Comparison of ENCODE assay signal across 9 cellular contexts in genomic region chr2:151637284-151637781, GRCh38.
DNase-seq lines count a peak whose midpoint lies in the region; ATAC-seq, FAIRE-seq and TF ChIP-seq lines count a peak whose summit lies in the region.
"Had no signal": no experiment of that assay in that cellular context is flagged by ENCODE, and none has a peak within 500 bp of the region (broad histone marks: within the 10 kb centered on the region; RNA-seq: fewer than 3 reads in every experiment).

No MANE protein-coding gene starts in this region.

- H3K27me3 ChIP-seq in liver (ENCODE audit: control insufficient read depth in 4 of 4, insufficient read depth in 4 of 4, low read length in 3 of 4): no peaks in the 10 kb centered on the region
- no peaks in the 10 kb centered on the region for H3K27me3 ChIP-seq in HepG2 (ENCODE audit: control insufficient read depth in 1 of 2, insufficient read depth in 2 of 2, low read length in 2 of 2)
- no peaks in the 10 kb centered on the region for H3K27me3 ChIP-seq in neutrophil
- no peaks in the 10 kb centered on the region for H3K27me3 ChIP-seq in tibial nerve

- H3K9ac ChIP-seq in liver (ENCODE audit: low read depth in 1 of 2, low read length in 2 of 2): no peak overlapping the region
- H3K9ac ChIP-seq in HepG2 (ENCODE audit: insufficient read depth, low read depth, low read length): no peak overlapping the region

- CTCF ChIA-PET in HepG2 (lab: Yijun Ruan, JAX; ENCODE audit: low intra/inter-chr PET ratio, low total read pairs): no interaction called here

- H3K27ac ChIP-seq in liver (ENCODE audit: low read depth in 1 of 2, low read length in 2 of 2): peak overlapping the region in 1 of 2 donors; percentile 35
- H3K27ac ChIP-seq in HepG2 (ENCODE audit: extremely low read length, insufficient read depth, low read length): no peak overlapping the region
- H3K27ac ChIP-seq in neutrophil: peak overlapping the region; percentile 89
- peak overlapping the region in 1 of 4 donors; percentile 47 for H3K27ac ChIP-seq in tibial nerve

- no peak overlapping the region for H3K4me2 ChIP-seq in HepG2 (ENCODE audit: low read depth, low read length)

- ATAC-seq in HepG2 (no peak), HG02870 (IDR thresholded peaks at IDR 0.05; ENCODE audit: unreplicated experiment) (no peak)

- DNase-seq in HepG2 (ENCODE audit: low spot score): no peak
- DNase-seq in MV-4-11 (lab: John Stamatoyannopoulos, UW): peak; percentile 60
- DNase-seq in activated T-cell treated with anti-CD3 and anti-CD28 coated beads, Interleukin-2, amount 50 U/mL, for 48 hours: peak; percentile 41 to 54
- no peak for DNase-seq in tibial nerve (ENCODE audit: low spot score in 2 of 2)
- DNase-seq in NCI-H1092 treated with DMSO at 0.1 percent for 48 hours (lab: John Stamatoyannopoulos, UW): no peak

- TF ChIP-seq POLR2A in HepG2 (IDR thresholded peaks at IDR 0.05; ENCODE audit: insufficient read depth in 1 of 2, low read depth in 2 of 2, low read length in 2 of 2): no peak
- no peak for TF ChIP-seq POLR2A in tibial nerve (IDR thresholded peaks at IDR 0.05)

- H3K4me1 ChIP-seq in liver (ENCODE audit: control insufficient read depth in 4 of 4, insufficient read depth in 4 of 4, low read length in 3 of 4) (peaks cover 1 to 11% (median 5%) of the 10 kb centered on the region in 4 donors), HepG2 (ENCODE audit: insufficient read depth, low read length) (peaks cover 38% of the 10 kb centered on the region), neutrophil (ENCODE audit: control insufficient read depth in 1 of 2, insufficient read depth in 1 of 2, low read depth in 1 of 2, low read length in 1 of 2) (peaks cover 26 to 28% of the 10 kb centered on the region in 2 experiments), tibial nerve (peaks cover 0 to 19% (median 6%) of the 10 kb centered on the region in 4 donors)

- WGBS in liver: 70% methylated on average over 8 of the region's 8 CpGs
- WGBS in HepG2 (ENCODE audit: low lambda C conversion rate): 56% methylated on average over 8 of the region's 8 CpGs
- 61 to 65% methylated on average over 8 of the region's 8 CpGs for WGBS in tibial nerve, 2 donors

- no peaks in the 10 kb centered on the region for H4K20me1 ChIP-seq in HepG2 (ENCODE audit: insufficient read depth, low read length)

- in situ Hi-C loops in HepG2 (cut with HindIII; ENCODE audit: extremely low pct_ligation_motif_present, low pct_unique_long_range_greater_than_20kb): loop anchor here (25.0 kb wide), 1 partner anchor 375 kb away; no protein-coding TSS in a partner anchor

- H3K79me2 ChIP-seq in HepG2 (ENCODE audit: insufficient read depth, low read length): no peaks in the 10 kb centered on the region

- intact Hi-C loops in HepG2 (cut with micrococcal nuclease; ENCODE audit: unreplicated experiment): loop anchor here (5.0 to 10.0 kb wide), 2 partner anchors 117 to 155 kb away; no protein-coding TSS in a partner anchor

- FAIRE-seq in HepG2 (lab: Jason Lieb, UNC): no peak
- FAIRE-seq: TTC549 had no signal

- H3K4me3 ChIP-seq in liver (ENCODE audit: low read depth in 1 of 3, low read length in 3 of 3) (no peak overlapping the region), HepG2 (replicated peaks in 1 of 3; ENCODE audit: insufficient read depth in 1 of 3, low read depth in 2 of 3, low read length in 3 of 3) (no peak overlapping the region), neutrophil (ENCODE audit: low read depth in 1 of 2, low read length in 1 of 2) (peak overlapping the region; percentile 22 to 35), tibial nerve (no peak overlapping the region)

- no peak overlapping the region for H2AFZ ChIP-seq in HepG2 (ENCODE audit: low read length)

- H3K9me3 ChIP-seq in liver (ENCODE audit: control insufficient read depth in 4 of 4, low read length in 3 of 4) (peaks cover 0 to 2% (median 0%) of the 10 kb centered on the region in 4 donors), HepG2 (ENCODE audit: low read length) (peaks cover 7% of the 10 kb centered on the region; the same call in 1 of the 2 replicates), neutrophil (no peaks in the 10 kb centered on the region), tibial nerve (peaks cover 0 to 12% (median 0%) of the 10 kb centered on the region in 4 donors)

- H3K36me3 ChIP-seq in liver (ENCODE audit: control insufficient read depth in 4 of 4, insufficient read depth in 3 of 4, low read depth in 1 of 4, low read length in 3 of 4) (no peaks in the 10 kb centered on the region), HepG2 (replicated peaks in 1 of 2; ENCODE audit: control insufficient read depth in 1 of 2, insufficient read depth in 2 of 2, low read length in 2 of 2) (no peaks in the 10 kb centered on the region), neutrophil (no peaks in the 10 kb centered on the region), tibial nerve (no peaks in the 10 kb centered on the region)

- no TSS peak for BruUV-seq in HepG2 (replicated peaks; lab: Mats Ljungman, UMichigan)

- TF ChIP-seq CTCF in liver (IDR thresholded peaks at IDR 0.05; ENCODE audit: low read depth, low read length, missing input control) (no peak), HepG2 (CRISPR knock-in tag; IDR thresholded peaks at IDR 0.05) (no peak), neutrophil (IDR thresholded peaks at IDR 0.05) (no peak), tibial nerve (IDR thresholded peaks at IDR 0.05) (no peak)

- TF ChIP-seq EP300 in HepG2 (IDR thresholded peaks at IDR 0.05; ENCODE audit: low read depth in 2 of 2, low read length in 2 of 2): no peak
- no peak for TF ChIP-seq EP300 in HepG2 (CRISPR knock-in tag; IDR thresholded peaks at IDR 0.05; ENCODE audit: borderline replicate concordance)
- no peak for TF ChIP-seq EP300 in tibial nerve (IDR thresholded peaks at IDR 0.05)

- POLR2A ChIA-PET in HepG2 (lab: Yijun Ruan, JAX): no interaction called here

- TF ChIP-seq RAD21 in liver (IDR thresholded peaks at IDR 0.05) (no peak), HepG2 (CRISPR knock-in tag; IDR thresholded peaks at IDR 0.05) (no peak)

TF ChIP-seq in liver, 16 proteins besides CTCF, POLR2A, EP300 and RAD21:
- peak; percentile 24 for TF ChIP-seq ZBTB33 (IDR thresholded peaks at IDR 0.05)
- no peak for TF ChIP-seq TAF1 (conservative IDR thresholded peaks at IDR 0.05)

TF ChIP-seq in HepG2, 621 proteins besides CTCF, POLR2A, EP300 and RAD21:
- TF ChIP-seq SKIL (CRISPR knock-in tag; IDR thresholded peaks at IDR 0.05; ENCODE audit: borderline replicate concordance) (no peak), MAFK (conservative IDR thresholded peaks at IDR 0.05 in 1 of 2, IDR thresholded peaks at IDR 0.05 in 1 of 2; ENCODE audit: low read length in 2 of 2) (peak in 1 of 2 experiments; percentile 21; a peak in 1 of 4 replicates), ZNF569 (CRISPR knock-in tag; IDR thresholded peaks at IDR 0.05; ENCODE audit: borderline replicate concordance) (no peak)

Comparison
In these comparisons a context has a peak if more than half of its experiments do, and no peak if none do; other contexts are left out.
1. H3K4me3 ChIP-seq: peak in neutrophil (2 of 2); none in liver (0 of 3), HepG2 (0 of 3) and tibial nerve (0 of 4).
2. DNase-seq: peak in MV-4-11 (single experiment) and activated T-cell treated with anti-CD3 and anti-CD28 coated beads, Interleukin-2, amount 50 U/mL, for 48 hours (2 of 2); none in HepG2 (single experiment), tibial nerve (0 of 2) and NCI-H1092 treated with DMSO at 0.1 percent for 48 hours (single experiment).